Comparison of ENCODE assay signal across 7 cellular contexts in the genomic region with DNA sequence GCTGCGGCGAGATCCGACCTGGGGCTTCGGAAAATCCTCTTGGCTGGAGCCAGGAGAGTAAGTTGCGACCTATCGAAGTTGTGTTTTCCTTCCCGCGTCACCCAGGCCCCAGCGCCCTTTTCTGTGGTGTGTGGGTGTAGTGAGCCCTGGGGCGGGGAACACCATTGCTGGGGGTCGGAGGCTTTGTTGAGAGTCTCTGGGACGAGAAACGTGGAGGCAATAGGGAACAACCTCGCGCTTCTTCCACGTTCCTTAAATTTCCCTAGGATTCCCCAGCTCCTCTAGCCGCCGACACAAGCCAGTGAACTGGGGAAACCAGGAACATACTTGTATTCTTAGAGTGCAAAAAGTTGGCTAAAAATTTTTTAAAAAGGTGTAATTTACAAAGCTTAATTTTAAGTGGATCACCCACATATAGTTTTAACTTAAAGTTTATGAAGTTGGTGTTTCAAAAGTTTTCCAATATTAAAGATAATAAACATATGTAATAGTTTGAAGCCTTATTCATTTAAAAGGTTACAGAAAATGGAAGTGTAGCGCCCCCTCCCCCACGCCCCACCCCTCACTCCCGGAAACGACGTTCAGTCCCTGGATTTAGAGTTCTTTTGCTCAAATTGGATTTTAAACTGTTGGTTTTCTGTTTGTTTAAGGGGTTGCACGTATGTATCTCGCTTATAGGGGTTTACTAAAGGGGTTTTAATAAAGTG. TPM values are rescaled to one million over a fixed set of nuclear protein-coding genes. Genes with fewer than 3 reads are reported as not detected.
DNase-seq lines count a peak whose midpoint lies in the region; ATAC-seq and TF ChIP-seq lines count a peak whose summit lies in the region.

No MANE protein-coding gene starts in this region.

- peak overlapping the region; percentile 97 for H3K9ac ChIP-seq in iPS-20b (ENCODE audit: low read depth, low read length)

- H3K4me3 ChIP-seq in iPS-20b (ENCODE audit: low read length) = peak overlapping the region; percentile 96

- no peaks in the 10 kb centered on the region for H3K36me3 Mint-ChIP-seq in activated CD8-positive, alpha-beta T cell treated with anti-CD3 and anti-CD28 coated beads for 36 hours (ENCODE audit: low read depth)
- no peaks in the 10 kb centered on the region for H3K36me3 Mint-ChIP-seq in stimulated activated naive CD8-positive, alpha-beta T cell treated with anti-CD3 and anti-CD28 coated beads, Interleukin-15, Interleukin-2, amounts not matched to agents 100 ng/mL and 50 ng/mL, for 24 hours (ENCODE audit: low read depth)

- peaks cover 17% of the 10 kb centered on the region for H3K4me1 ChIP-seq in iPS-20b (ENCODE audit: insufficient read depth, low read length)

- peaks cover 6% of the 10 kb centered on the region for H3K4me1 Mint-ChIP-seq in activated CD8-positive, alpha-beta T cell treated with anti-CD3 and anti-CD28 coated beads for 36 hours (ENCODE audit: low read depth)
- peaks cover 4% of the 10 kb centered on the region for H3K4me1 Mint-ChIP-seq in stimulated activated naive CD8-positive, alpha-beta T cell treated with anti-CD3 and anti-CD28 coated beads, Interleukin-15, Interleukin-2, amounts not matched to agents 100 ng/mL and 50 ng/mL, for 24 hours (ENCODE audit: low read depth)

- no peaks in the 10 kb centered on the region for H3K36me3 ChIP-seq in iPS-20b (ENCODE audit: insufficient read depth, low read depth, low read length)

- no peaks in the 10 kb centered on the region for H3K9me3 ChIP-seq in iPS-20b (ENCODE audit: insufficient read depth, low read depth, low read length)

- POLR2A ChIA-PET in activated CD8-positive, alpha-beta T cell treated with anti-CD3 and anti-CD28 coated beads for 36 hours (lab: Charles Lee) = no interaction called here

- peak overlapping the region; percentile 74 for H3K4me3 Mint-ChIP-seq in activated CD8-positive, alpha-beta T cell treated with anti-CD3 and anti-CD28 coated beads for 36 hours
- peak overlapping the region; percentile 75 for H3K4me3 Mint-ChIP-seq in stimulated activated naive CD8-positive, alpha-beta T cell treated with anti-CD3 and anti-CD28 coated beads, Interleukin-15, Interleukin-2, amounts not matched to agents 100 ng/mL and 50 ng/mL, for 24 hours

- H3K9me3 Mint-ChIP-seq in activated CD8-positive, alpha-beta T cell treated with anti-CD3 and anti-CD28 coated beads for 36 hours = no peaks in the 10 kb centered on the region
- H3K9me3 Mint-ChIP-seq in stimulated activated naive CD8-positive, alpha-beta T cell treated with anti-CD3 and anti-CD28 coated beads, Interleukin-15, Interleukin-2, amounts not matched to agents 100 ng/mL and 50 ng/mL, for 24 hours = no peaks in the 10 kb centered on the region

- peaks cover 34% of the 10 kb centered on the region for H3K27me3 Mint-ChIP-seq in activated CD8-positive, alpha-beta T cell treated with anti-CD3 and anti-CD28 coated beads for 36 hours
- H3K27me3 Mint-ChIP-seq in stimulated activated naive CD8-positive, alpha-beta T cell treated with anti-CD3 and anti-CD28 coated beads, Interleukin-15, Interleukin-2, amounts not matched to agents 100 ng/mL and 50 ng/mL, for 24 hours = peaks cover 38% of the 10 kb centered on the region

- DNase-seq in activated CD8-positive, alpha-beta T cell treated with anti-CD3 and anti-CD28 coated beads for 36 hours = peak; percentile 35
- DNase-seq in NCI-H1417 treated with DMSO at 0.1 percent for 48 hours (lab: John Stamatoyannopoulos, UW) (no peak), inferior parietal cortex (ENCODE audit: extremely low spot score) (no peak)

- ATAC-seq in GM19035 (IDR thresholded peaks at IDR 0.05; ENCODE audit: unreplicated experiment) (peak; percentile 18), HG02981 (IDR thresholded peaks at IDR 0.05; ENCODE audit: unreplicated experiment) (peak; percentile 2)
- peak; percentile 46 for ATAC-seq in activated CD8-positive, alpha-beta T cell treated with anti-CD3 and anti-CD28 coated beads for 36 hours

- no peak overlapping the region for H3K27ac Mint-ChIP-seq in activated CD8-positive, alpha-beta T cell treated with anti-CD3 and anti-CD28 coated beads for 36 hours
- H3K27ac Mint-ChIP-seq in stimulated activated naive CD8-positive, alpha-beta T cell treated with anti-CD3 and anti-CD28 coated beads, Interleukin-15, Interleukin-2, amounts not matched to agents 100 ng/mL and 50 ng/mL, for 24 hours = no peak overlapping the region

- H3K27ac ChIP-seq in iPS-20b (ENCODE audit: low read length) = peak overlapping the region; percentile 78

- intact Hi-C loops in activated CD8-positive, alpha-beta T cell treated with anti-CD3 and anti-CD28 coated beads for 36 hours (cut with micrococcal nuclease) = no loop called here

- CTCF ChIA-PET in activated CD8-positive, alpha-beta T cell treated with anti-CD3 and anti-CD28 coated beads for 36 hours (lab: Charles Lee) = no interaction called here

- peaks cover 16% of the 10 kb centered on the region; the same call in 1 of the 2 replicates for H3K27me3 ChIP-seq in iPS-20b (ENCODE audit: insufficient read depth, low read length)

- TF ChIP-seq CTCF in activated CD8-positive, alpha-beta T cell treated with anti-CD3 and anti-CD28 coated beads for 36 hours (IDR thresholded peaks at IDR 0.05) = no peak

RNA-seq across cellular contexts. Expression of a gene that starts 0.6 kb away (rescaled TPM):
- under 1 TPM; 0.41 to 0.43 TPM for total RNA-seq in activated CD8-positive, alpha-beta T cell treated with anti-CD3 and anti-CD28 coated beads for 36 hours

RNA-seq across cellular contexts. Expression of a gene that starts 51.1 kb away (rescaled TPM):
- not detected for total RNA-seq in activated CD8-positive, alpha-beta T cell treated with anti-CD3 and anti-CD28 coated beads for 36 hours
